Comparison of ENCODE assay signal across 22 cellular contexts in the genomic region with DNA sequence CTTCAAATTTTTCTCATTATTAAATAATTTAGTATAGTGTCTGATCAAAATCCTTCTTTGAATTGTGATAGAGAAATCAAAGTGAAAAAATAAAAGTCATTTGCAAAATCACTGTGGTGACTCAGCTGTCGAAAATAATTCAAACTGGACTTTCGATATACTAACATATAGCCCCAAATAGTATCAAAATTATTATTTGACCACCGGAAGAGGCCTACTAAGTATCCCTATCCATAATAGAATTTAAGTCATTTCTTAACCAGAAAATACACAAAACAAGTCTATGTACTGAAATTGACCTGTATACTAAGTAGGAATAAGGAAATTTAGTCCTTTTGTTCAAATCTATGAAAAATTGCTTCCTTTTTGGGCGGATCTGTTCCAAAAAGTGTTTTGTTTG.
DNase-seq lines count a peak whose midpoint lies in the region; ATAC-seq, FAIRE-seq and TF ChIP-seq lines count a peak whose summit lies in the region.
"Had no signal": no experiment of that assay in that cellular context is flagged by ENCODE, and none has a peak within 500 bp of the region (broad histone marks: within the 10 kb centered on the region; RNA-seq: fewer than 3 reads in every experiment).

No MANE protein-coding gene starts in this region.

- no peak overlapping the region for H3K4me3 Mint-ChIP-seq in activated naive CD8-positive, alpha-beta T cell
- H3K4me3 Mint-ChIP-seq in activated naive CD8-positive, alpha-beta T cell treated with anti-CD3 and anti-CD28 coated beads, Interleukin-2, amount 50 U/mL, for 24 hours, result no peak overlapping the region
- H3K4me3 Mint-ChIP-seq in stimulated activated naive B cell treated with anti-CD40 and anti-IgM and Interleukin-4, amounts not matched to agents 10 μg/mL and 1 μg/mL and 100 μg/mL, for 72 hours, result no peak overlapping the region
- H3K4me3 Mint-ChIP-seq: B cell; CD4-positive, CD25-positive, alpha-beta regulatory T cell; CD8-positive, alpha-beta T cell; HFFc6 had no signal

- peak overlapping the region; percentile 10 for H3K27ac Mint-ChIP-seq in activated naive CD8-positive, alpha-beta T cell
- H3K27ac Mint-ChIP-seq in activated naive CD8-positive, alpha-beta T cell treated with anti-CD3 and anti-CD28 coated beads, Interleukin-2, amount 50 U/mL, for 24 hours, result no peak overlapping the region
- peak overlapping the region; percentile 52 for H3K27ac Mint-ChIP-seq in stimulated activated naive B cell treated with anti-CD40 and anti-IgM and Interleukin-4, amounts not matched to agents 10 μg/mL and 1 μg/mL and 100 μg/mL, for 72 hours
- H3K27ac Mint-ChIP-seq: CD8-positive, alpha-beta T cell; HFFc6 had no signal

- peak overlapping the region; percentile 99 for H3K27ac ChIP-seq in OCI-LY3 (ENCODE audit: low read length)
- H3K27ac ChIP-seq in upper lobe of left lung, result no peak overlapping the region
- H3K27ac ChIP-seq: 22Rv1, BLaER1, C4-2B had no signal

- H3K27me3 Mint-ChIP-seq in activated naive CD8-positive, alpha-beta T cell, result no peaks in the 10 kb centered on the region
- no peaks in the 10 kb centered on the region for H3K27me3 Mint-ChIP-seq in activated naive CD8-positive, alpha-beta T cell treated with anti-CD3 and anti-CD28 coated beads, Interleukin-2, amount 50 U/mL, for 24 hours
- H3K27me3 Mint-ChIP-seq in stimulated activated naive B cell treated with anti-CD40 and anti-IgM and Interleukin-4, amounts not matched to agents 10 μg/mL and 1 μg/mL and 100 μg/mL, for 72 hours, result no peaks in the 10 kb centered on the region
- H3K27me3 Mint-ChIP-seq: B cell; CD4-positive, CD25-positive, alpha-beta regulatory T cell had no signal

- ATAC-seq in activated naive CD8-positive, alpha-beta T cell treated with anti-CD3 and anti-CD28 coated beads, Interleukin-2, amount 50 U/mL, for 24 hours, result no peak
- ATAC-seq in stimulated activated naive B cell treated with anti-CD40 and anti-IgM and Interleukin-4, amounts not matched to agents 10 μg/mL and 1 μg/mL and 100 μg/mL, for 72 hours (replicated peaks), result no peak
- ATAC-seq in HG03469 (IDR thresholded peaks at IDR 0.05; ENCODE audit: unreplicated experiment), result no peak
- ATAC-seq in upper lobe of left lung (ENCODE audit: low FRiP score in 2 of 2), result no peak
- ATAC-seq: CD8-positive, alpha-beta T cell had no signal

- peak overlapping the region; percentile 38 for H3K9ac ChIP-seq in OCI-LY3 (ENCODE audit: low read length)
- H3K9ac ChIP-seq: BLaER1 had no signal

- peaks cover 79% of the 10 kb centered on the region for H3K4me1 ChIP-seq in OCI-LY3 (ENCODE audit: low read length)
- no peaks in the 10 kb centered on the region for H3K4me1 ChIP-seq in upper lobe of left lung
- H3K4me1 ChIP-seq: Caco-2, HAP-1 had no signal

- H3K9me3 ChIP-seq in OCI-LY3 (ENCODE audit: insufficient read depth, low read length) (no peaks in the 10 kb centered on the region), upper lobe of left lung (no peaks in the 10 kb centered on the region)
- H3K9me3 ChIP-seq: BLaER1, Caco-2, HAP-1 had no signal

- H3K9me3 Mint-ChIP-seq in activated naive CD8-positive, alpha-beta T cell (ENCODE audit: low read depth), result peaks cover 3% of the 10 kb centered on the region
- H3K9me3 Mint-ChIP-seq in activated naive CD8-positive, alpha-beta T cell treated with anti-CD3 and anti-CD28 coated beads, Interleukin-2, amount 50 U/mL, for 24 hours, result no peaks in the 10 kb centered on the region
- peaks cover 3 to 8% of the 10 kb centered on the region in 2 donors for H3K9me3 Mint-ChIP-seq in stimulated activated naive B cell treated with anti-CD40 and anti-IgM and Interleukin-4, amounts not matched to agents 10 μg/mL and 1 μg/mL and 100 μg/mL, for 72 hours
- H3K9me3 Mint-ChIP-seq: CD8-positive, alpha-beta T cell; HFFc6 had no signal

- DNase-seq in activated naive CD8-positive, alpha-beta T cell treated with anti-CD3 and anti-CD28 coated beads, Interleukin-2, amount 50 U/mL, for 24 hours, result no peak
- DNase-seq in GM18507 (ENCODE audit: extremely low spot score, insufficient read length, low read depth) (no peak), upper lobe of left lung (no peak), iPS-NIHi11 (ENCODE audit: low spot score) (no peak)
- DNase-seq in stimulated activated naive B cell treated with anti-CD40 and anti-IgM and Interleukin-4, amounts not matched to agents 10 μg/mL and 1 μg/mL and 100 μg/mL, for 72 hours, result no peak
- DNase-seq: Caco-2; CD4-positive, CD25-positive, alpha-beta regulatory T cell; CD8-positive, alpha-beta T cell; DMS79; EL; GDM1; GOT3; HFFc6 had no signal

- peak; percentile 63 for FAIRE-seq in GM18507 (lab: Jason Lieb, UNC)
- FAIRE-seq: H54 had no signal

- H3K27me3 ChIP-seq in OCI-LY3 (ENCODE audit: low read depth, low read length) (no peaks in the 10 kb centered on the region), upper lobe of left lung (no peaks in the 10 kb centered on the region)
- H3K27me3 ChIP-seq: BLaER1 had no signal

- H2AFZ ChIP-seq in OCI-LY3 (ENCODE audit: low read depth, low read length), result no peak overlapping the region

- H3K4me3 ChIP-seq in OCI-LY3 (ENCODE audit: low read length), result no peak overlapping the region; the same call in 1 of the 2 replicates
- no peak overlapping the region for H3K4me3 ChIP-seq in upper lobe of left lung
- H3K4me3 ChIP-seq: BLaER1, HAP-1 had no signal

- H3K4me2 ChIP-seq in OCI-LY3 (ENCODE audit: low read length), result peak overlapping the region; percentile 58
- H3K4me2 ChIP-seq: BLaER1 had no signal

- no peak for TF ChIP-seq EP300 in upper lobe of left lung (IDR thresholded peaks at IDR 0.05)

- H3K36me3 Mint-ChIP-seq in activated naive CD8-positive, alpha-beta T cell, result peaks cover 2% of the 10 kb centered on the region
- peaks cover 10% of the 10 kb centered on the region for H3K36me3 Mint-ChIP-seq in activated naive CD8-positive, alpha-beta T cell treated with anti-CD3 and anti-CD28 coated beads, Interleukin-2, amount 50 U/mL, for 24 hours (ENCODE audit: low read depth)
- peaks cover 0 to under 1% of the 10 kb centered on the region in 2 donors for H3K36me3 Mint-ChIP-seq in stimulated activated naive B cell treated with anti-CD40 and anti-IgM and Interleukin-4, amounts not matched to agents 10 μg/mL and 1 μg/mL and 100 μg/mL, for 72 hours
- H3K36me3 Mint-ChIP-seq: CD4-positive, CD25-positive, alpha-beta regulatory T cell; CD8-positive, alpha-beta T cell had no signal

- 85 to 88% methylated on average over 4 of the region's 4 CpGs for WGBS in upper lobe of left lung, 2 donors

- peaks cover 61% of the 10 kb centered on the region for H3K4me1 Mint-ChIP-seq in activated naive CD8-positive, alpha-beta T cell (ENCODE audit: low read depth)
- H3K4me1 Mint-ChIP-seq in activated naive CD8-positive, alpha-beta T cell treated with anti-CD3 and anti-CD28 coated beads, Interleukin-2, amount 50 U/mL, for 24 hours, result peaks cover 75% of the 10 kb centered on the region
- peaks cover 25 to 70% of the 10 kb centered on the region in 2 donors for H3K4me1 Mint-ChIP-seq in stimulated activated naive B cell treated with anti-CD40 and anti-IgM and Interleukin-4, amounts not matched to agents 10 μg/mL and 1 μg/mL and 100 μg/mL, for 72 hours

- H3K36me3 ChIP-seq in OCI-LY3 (replicated peaks; ENCODE audit: low read depth, low read length), result peaks cover 4% of the 10 kb centered on the region
- H3K36me3 ChIP-seq in upper lobe of left lung, result no peaks in the 10 kb centered on the region
- H3K36me3 ChIP-seq: BLaER1, HAP-1 had no signal

- no peak for TF ChIP-seq POLR2A in upper lobe of left lung (IDR thresholded peaks at IDR 0.05)

- H4K20me1 ChIP-seq in OCI-LY3 (ENCODE audit: insufficient read depth, low read length), result no peaks in the 10 kb centered on the region
- H4K20me1 ChIP-seq: BLaER1 had no signal

- peaks cover 43% of the 10 kb centered on the region for H3K79me2 ChIP-seq in OCI-LY3 (ENCODE audit: low read length)

- TF ChIP-seq CTCF in OCI-LY3 (IDR thresholded peaks at IDR 0.05; ENCODE audit: low read depth, low read length) (no peak), upper lobe of left lung (IDR thresholded peaks at IDR 0.05) (no peak)
